In the genomic region with DNA sequence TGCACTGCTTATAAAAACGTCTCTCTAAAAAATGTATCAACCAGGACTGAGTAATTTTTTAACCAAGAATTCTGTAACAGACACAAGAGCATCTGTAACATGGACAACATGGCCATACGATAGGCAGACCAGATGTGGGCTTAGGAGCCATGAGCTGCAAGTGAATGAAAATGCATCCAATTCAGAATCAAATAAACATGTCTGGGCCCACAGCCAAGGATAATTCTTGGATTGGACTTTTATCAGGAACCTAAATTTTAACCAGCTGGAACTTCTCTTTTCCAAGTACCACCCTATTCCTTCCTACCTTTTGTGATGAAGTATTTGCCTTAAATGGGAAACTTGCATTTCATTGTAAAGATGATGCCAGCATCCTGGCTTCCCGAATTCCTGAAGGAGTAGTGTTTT, we compare ENCODE assay signal across 18 cellular contexts. TPM values are rescaled to one million over a fixed set of nuclear protein-coding genes. Genes with fewer than 3 reads are reported as not detected.
DNase-seq lines count a peak whose midpoint lies in the region; ATAC-seq and TF ChIP-seq lines count a peak whose summit lies in the region.
"Had no signal": no experiment of that assay in that cellular context is flagged by ENCODE, and none has a peak within 500 bp of the region (broad histone marks: within the 10 kb centered on the region; RNA-seq: fewer than 3 reads in every experiment).

No MANE protein-coding gene starts in this region.

- peaks cover 75% of the 10 kb centered on the region for H3K4me1 Mint-ChIP-seq in endodermal cell
- peaks cover 17% of the 10 kb centered on the region for H3K4me1 Mint-ChIP-seq in activated T-cell treated with anti-CD3 and anti-CD28 coated beads, Interleukin-2, amount 50 U/mL, for 72 hours (ENCODE audit: low read depth)
- H3K4me1 Mint-ChIP-seq in stimulated activated memory B cell treated with anti-CD40 and anti-IgM and Interleukin-4, amounts not matched to agents 10 μg/mL and 1 μg/mL and 100 μg/mL, for 72 hours = peaks cover 25% of the 10 kb centered on the region

- H3K4me1 ChIP-seq in heart right ventricle = peaks cover 4 to 84% (median 46%) of the 10 kb centered on the region in 9 donors
- peaks cover 45% of the 10 kb centered on the region for H3K4me1 ChIP-seq in endodermal cell (ENCODE audit: control insufficient read depth, insufficient read depth, low read length)
- peaks cover 71% of the 10 kb centered on the region for H3K4me1 ChIP-seq in iPS-20b (ENCODE audit: insufficient read depth, low read length)

- H3K27me3 ChIP-seq in heart right ventricle (peaks cover 0 to 69% (median 0%) of the 10 kb centered on the region in 7 donors), endodermal cell (ENCODE audit: control insufficient read depth, insufficient read depth, low read length, poor library complexity, severe bottlenecking) (no peaks in the 10 kb centered on the region), iPS-20b (ENCODE audit: insufficient read depth, low read length) (peaks cover 59% of the 10 kb centered on the region)

- H3K36me3 Mint-ChIP-seq in endodermal cell (ENCODE audit: low read depth) = no peaks in the 10 kb centered on the region
- H3K36me3 Mint-ChIP-seq in activated T-cell treated with anti-CD3 and anti-CD28 coated beads, Interleukin-2, amount 50 U/mL, for 72 hours (ENCODE audit: insufficient read depth in 2 of 2) = peaks cover 0 to 2% of the 10 kb centered on the region in 2 donors
- no peaks in the 10 kb centered on the region for H3K36me3 Mint-ChIP-seq in stimulated activated memory B cell treated with anti-CD40 and anti-IgM and Interleukin-4, amounts not matched to agents 10 μg/mL and 1 μg/mL and 100 μg/mL, for 72 hours

- H3K27ac ChIP-seq in heart right ventricle = peak overlapping the region in 9 of 10 donors; percentile 21 to 83 (median 58)
- peak overlapping the region; percentile 76 for H3K27ac ChIP-seq in endodermal cell (ENCODE audit: low read depth, low read length)
- no peak overlapping the region for H3K27ac ChIP-seq in iPS-20b (ENCODE audit: low read length)

- no peaks in the 10 kb centered on the region for H3K27me3 Mint-ChIP-seq in endodermal cell (ENCODE audit: insufficient read depth)
- H3K27me3 Mint-ChIP-seq in activated T-cell treated with anti-CD3 and anti-CD28 coated beads, Interleukin-2, amount 50 U/mL, for 72 hours (ENCODE audit: low read depth) = peaks cover 82% of the 10 kb centered on the region
- peaks cover 73% of the 10 kb centered on the region for H3K27me3 Mint-ChIP-seq in stimulated activated memory B cell treated with anti-CD40 and anti-IgM and Interleukin-4, amounts not matched to agents 10 μg/mL and 1 μg/mL and 100 μg/mL, for 72 hours

- H3K9ac ChIP-seq in endodermal cell (ENCODE audit: extremely low read depth, low read length, poor library complexity, severe bottlenecking) (peak overlapping the region; percentile 16), iPS-20b (ENCODE audit: low read depth, low read length) (peak overlapping the region; percentile 33; the same call in 1 of the 2 replicates)

- intact Hi-C loops in heart right ventricle (cut with DNase I) = loop anchor here in 3 of 10 donors (5.0 to 10.0 kb wide), 2 partner anchors 59 to 64 kb away; a partner anchor contains a TSS
- intact Hi-C loops in Right ventricle myocardium inferior (cut with DNase I) = loop anchor here (5.0 kb wide), 1 partner anchor 34 kb away; no protein-coding TSS in a partner anchor

- 19 to 25% methylated on average over 3 of the region's 3 CpGs for WGBS in heart right ventricle, 2 donors
- WGBS in endodermal cell (ENCODE audit: insufficient coverage in 1 of 2, insufficient read length in 1 of 2), 2 experiments = 38 to 47% methylated on average over 2 to 3 of the region's 3 CpGs

- TF ChIP-seq CTCF in heart right ventricle (IDR thresholded peaks at IDR 0.05) = no peak
- TF ChIP-seq CTCF in endodermal cell (conservative IDR thresholded peaks at IDR 0.05) = no peak

- H3K36me3 ChIP-seq in heart right ventricle = no peaks in the 10 kb centered on the region
- no peaks in the 10 kb centered on the region for H3K36me3 ChIP-seq in endodermal cell (ENCODE audit: control insufficient read depth, insufficient read depth, low read length)
- H3K36me3 ChIP-seq in iPS-20b (ENCODE audit: insufficient read depth, low read depth, low read length) = no peaks in the 10 kb centered on the region

- peak in 1 of 8 donors; percentile 22 for ATAC-seq in heart right ventricle
- no peak for ATAC-seq in Right ventricle myocardium inferior
- ATAC-seq in activated T-cell treated with anti-CD3 and anti-CD28 coated beads, Interleukin-2, amount 50 U/mL, for 72 hours (replicated peaks in 1 of 2) = no peak
- no peak for ATAC-seq in GM21367 (IDR thresholded peaks at IDR 0.05; ENCODE audit: unreplicated experiment)
- no peak for ATAC-seq in stimulated activated memory B cell treated with anti-CD40 and anti-IgM and Interleukin-4, amounts not matched to agents 10 μg/mL and 1 μg/mL and 100 μg/mL, for 72 hours
- ATAC-seq: activated CD8-positive, alpha-beta memory T cell treated with anti-CD3 and anti-CD28 coated beads, Interleukin-2, amount 10 ng/mL, durations not matched to agents 7 days and 5 days; stimulated activated naive B cell treated with anti-CD40 and anti-IgM and Interleukin-4, amounts not matched to agents 10 μg/mL and 1 μg/mL and 100 μg/mL, for 72 hours had no signal

- peak overlapping the region; percentile 28 for H3K4me3 Mint-ChIP-seq in endodermal cell
- no peak overlapping the region for H3K4me3 Mint-ChIP-seq in activated T-cell treated with anti-CD3 and anti-CD28 coated beads, Interleukin-2, amount 50 U/mL, for 72 hours
- no peak overlapping the region for H3K4me3 Mint-ChIP-seq in stimulated activated memory B cell treated with anti-CD40 and anti-IgM and Interleukin-4, amounts not matched to agents 10 μg/mL and 1 μg/mL and 100 μg/mL, for 72 hours
- H3K4me3 Mint-ChIP-seq: activated CD8-positive, alpha-beta memory T cell treated with anti-CD3 and anti-CD28 coated beads, Interleukin-2, amount 10 ng/mL, durations not matched to agents 7 days and 5 days; stimulated activated naive B cell treated with anti-CD40 and anti-IgM and Interleukin-4, amounts not matched to agents 10 μg/mL and 1 μg/mL and 100 μg/mL, for 72 hours; T-helper 1 cell treated with Interleukin-12 subunit alpha and Interleukin-12 subunit beta and Interleukin-4 antibody, amounts not matched to agents 30 μg/mL and 1 μg/mL, for 36 hours had no signal

- H3K4me3 ChIP-seq in heart right ventricle (no peak overlapping the region), endodermal cell (ENCODE audit: low read length) (peak overlapping the region; percentile 64), iPS-20b (ENCODE audit: low read length) (peak overlapping the region; percentile 34)

- H3K9me3 ChIP-seq in heart right ventricle (no peaks in the 10 kb centered on the region), endodermal cell (ENCODE audit: control insufficient read depth, low read length) (no peaks in the 10 kb centered on the region), iPS-20b (ENCODE audit: insufficient read depth, low read depth, low read length) (no peaks in the 10 kb centered on the region)

- DNase-seq in heart right ventricle (peak in 1 of 2 donors; percentile 34), Right ventricle myocardium inferior (ENCODE audit: missing footprints) (no peak), endodermal cell (no peak)
- no peak for DNase-seq in activated T-cell treated with anti-CD3 and anti-CD28 coated beads, Interleukin-2, amount 50 U/mL, for 72 hours
- no peak for DNase-seq in stimulated activated naive CD4-positive, alpha-beta T cell treated with Interleukin-2 at 50 U/mL for 16 hours (lab: John Stamatoyannopoulos, UW)
- DNase-seq: activated CD4-positive, alpha-beta T cell treated with anti-CD3 and anti-CD28 coated beads for 1 hour; activated CD8-positive, alpha-beta memory T cell treated with anti-CD3 and anti-CD28 coated beads, Interleukin-2, amount 10 ng/mL, durations not matched to agents 7 days and 5 days; activated effector memory CD4-positive, alpha-beta T cell treated with anti-CD3 and anti-CD28 coated beads, Interleukin-2, amount 50 U/mL, for 16 hours; amygdala; Kasumi-1; NCI-H1417; stimulated activated naive B cell treated with anti-CD40 and anti-IgM and Interleukin-4, amounts not matched to agents 10 μg/mL and 1 μg/mL and 100 μg/mL, for 72 hours; trophoblast cell had no signal

- H3K9me3 Mint-ChIP-seq in endodermal cell = no peaks in the 10 kb centered on the region
- H3K9me3 Mint-ChIP-seq in activated T-cell treated with anti-CD3 and anti-CD28 coated beads, Interleukin-2, amount 50 U/mL, for 72 hours = no peaks in the 10 kb centered on the region
- no peaks in the 10 kb centered on the region for H3K9me3 Mint-ChIP-seq in stimulated activated memory B cell treated with anti-CD40 and anti-IgM and Interleukin-4, amounts not matched to agents 10 μg/mL and 1 μg/mL and 100 μg/mL, for 72 hours
- H3K9me3 Mint-ChIP-seq: T-helper 1 cell treated with Interleukin-12 subunit alpha and Interleukin-12 subunit beta and Interleukin-4 antibody, amounts not matched to agents 30 μg/mL and 1 μg/mL, for 36 hours had no signal

- H3K27ac Mint-ChIP-seq in endodermal cell = peak overlapping the region; percentile 93
- no peak overlapping the region for H3K27ac Mint-ChIP-seq in activated T-cell treated with anti-CD3 and anti-CD28 coated beads, Interleukin-2, amount 50 U/mL, for 72 hours
- H3K27ac Mint-ChIP-seq in stimulated activated memory B cell treated with anti-CD40 and anti-IgM and Interleukin-4, amounts not matched to agents 10 μg/mL and 1 μg/mL and 100 μg/mL, for 72 hours = no peak overlapping the region
- H3K27ac Mint-ChIP-seq: activated CD8-positive, alpha-beta memory T cell treated with anti-CD3 and anti-CD28 coated beads, Interleukin-2, amount 10 ng/mL, durations not matched to agents 7 days and 5 days; T-helper 1 cell treated with Interleukin-12 subunit alpha and Interleukin-12 subunit beta and Interleukin-4 antibody, amounts not matched to agents 30 μg/mL and 1 μg/mL, for 36 hours had no signal

RNA-seq across cellular contexts. Expression of a gene that starts 4.0 kb away (rescaled TPM):
- 10 to 100 TPM in 2 of 10 donors, 1 to 10 TPM in 8; 3.3 to 15.6 (median 6.0) TPM for total RNA-seq in heart right ventricle
- 1 to 10 TPM; 1.3 TPM for polyA plus RNA-seq in heart right ventricle
- total RNA-seq in Right ventricle myocardium inferior = 6.7 TPM
- total RNA-seq in endodermal cell = 10 to 100 TPM; 47.1 to 71.3 TPM
- polyA plus RNA-seq in endodermal cell (2013, experiment 1 of 2) = 51.2 TPM
- 54.8 TPM for polyA plus RNA-seq in endodermal cell (2013, experiment 2 of 2)
- under 1 TPM; 0.07 to 0.09 TPM for total RNA-seq in activated T-cell treated with anti-CD3 and anti-CD28 coated beads, Interleukin-2, amount 50 U/mL, for 72 hours

RNA-seq across cellular contexts. Expression of a gene that starts 38.6 kb away (rescaled TPM):
- 1 to 10 TPM in 1 of 10 donors, under 1 TPM in 5, not detected in 4; 0.22 to 1.2 (median 0.54) TPM for total RNA-seq in heart right ventricle
- 1 to 10 TPM in 1 of 2 donors, under 1 TPM in 1; 0.28 to 1.5 TPM for polyA plus RNA-seq in heart right ventricle
- not detected for total RNA-seq in Right ventricle myocardium inferior
- total RNA-seq in endodermal cell = 1 to 10 TPM; 3.8 to 8.0 TPM
- 6.6 TPM for polyA plus RNA-seq in endodermal cell (2013, experiment 1 of 2)
- polyA plus RNA-seq in endodermal cell (2013, experiment 2 of 2) = 4.8 TPM
- under 1 TPM; 0.62 to 0.72 TPM for total RNA-seq in activated T-cell treated with anti-CD3 and anti-CD28 coated beads, Interleukin-2, amount 50 U/mL, for 72 hours
- total RNA-seq: epithelial cell of proximal tubule had no signal

Comparison
In these comparisons a context has a peak if more than half of its experiments do, and no peak if none do; other contexts are left out.
1. H3K4me3 ChIP-seq: peak in endodermal cell (single experiment) and iPS-20b (single experiment); none in heart right ventricle (0 of 10).